In genomic region chr22:38455530-38456271, GRCh38 we compare ENCODE assay signal across 9 cellular contexts. TPM values are rescaled to one million over a fixed set of nuclear protein-coding genes. Genes with fewer than 3 reads are reported as not detected.
A peak's percentile ranks its signal among the peaks of the same experiment; 100 is the strongest.
DNase-seq lines count a peak whose midpoint lies in the region; ATAC-seq, FAIRE-seq and TF ChIP-seq lines count a peak whose summit lies in the region.
"Had no signal": no experiment of that assay in that cellular context is flagged by ENCODE, and none has a peak within 500 bp of the region (broad histone marks: within the 10 kb centered on the region; RNA-seq: fewer than 3 reads in every experiment).

No MANE protein-coding gene starts in this region.

- no peaks in the 10 kb centered on the region for H3K36me3 ChIP-seq in K562 (ENCODE audit: control insufficient read depth, insufficient read depth, low read length)

- H3K27me3 Mint-ChIP-seq in memory B cell, result peaks cover 44% of the 10 kb centered on the region

- ATAC-seq in K562 (peak; percentile 39; the same call in 2 of the 3 replicates), memory B cell (ENCODE audit: low read depth) (no peak), GM19397 (IDR thresholded peaks at IDR 0.05; ENCODE audit: unreplicated experiment) (no peak), GM18861 (IDR thresholded peaks at IDR 0.05; ENCODE audit: unreplicated experiment) (no peak), GM21360 (IDR thresholded peaks at IDR 0.05; ENCODE audit: unreplicated experiment) (no peak), GM18511 (IDR thresholded peaks at IDR 0.05; ENCODE audit: unreplicated experiment) (no peak)

- BruUV-seq in K562 (replicated peaks; lab: Mats Ljungman, UMichigan), result no TSS peak

- peak overlapping the region; percentile 59 for H2AFZ ChIP-seq in K562 (ENCODE audit: low read depth, low read length)

- no peak overlapping the region for H3K27ac Mint-ChIP-seq in memory B cell

- H3K9me3 Mint-ChIP-seq in memory B cell, result no peaks in the 10 kb centered on the region

- peaks cover 0 to 33% of the 10 kb centered on the region in 2 experiments; a peak in 3 of 5 replicates for H3K4me1 ChIP-seq in K562 (replicated peaks in 1 of 2; ENCODE audit: control insufficient read depth in 2 of 2, insufficient read depth in 2 of 2, low read length in 2 of 2)

- no peak for TF ChIP-seq POLR2A in K562 (conservative IDR thresholded peaks at IDR 0.05)

- H3K9me1 ChIP-seq in K562 (ENCODE audit: control insufficient read depth, insufficient read depth, low read length), result no peaks in the 10 kb centered on the region

- in situ Hi-C loops in K562 (cut with MboI), result no loop called here

- peak overlapping the region; percentile 69 for H3K4me3 Mint-ChIP-seq in memory B cell

- H3K9me3 ChIP-seq in AG04450 (ENCODE audit: control insufficient read depth, insufficient read depth, low read length) (no peaks in the 10 kb centered on the region; the same call in 1 of the 2 replicates), K562 (replicated peaks; ENCODE audit: control insufficient read depth, insufficient read depth, low read depth, low read length) (no peaks in the 10 kb centered on the region)

- intact Hi-C loops in K562 (cut with micrococcal nuclease), result no loop called here

- H3K9ac ChIP-seq in K562 (ENCODE audit: insufficient read depth in 1 of 2, low read depth in 2 of 2, low read length in 2 of 2), result peak overlapping the region in 1 of 2 experiments; percentile 91; a peak in 2 of 4 replicates

- WGBS in K562 (ENCODE audit: insufficient coverage, low coverage, missing lambda C conversion rate), result 0% methylated on average over 2 of the region's 90 CpGs

- POLR2A ChIA-PET in AG04450 (lab: Yijun Ruan, JAX) (no interaction called here), K562 (lab: Yijun Ruan, JAX) (no interaction called here)

- FAIRE-seq in K562 (lab: Jason Lieb, UNC), result no peak
- FAIRE-seq: colon had no signal

- peak overlapping the region; percentile 41; the same call in 1 of the 2 replicates for H3K4me2 ChIP-seq in K562 (ENCODE audit: insufficient read depth, low read length)

- 0 out of 2 replicates have a peak, but pooled peaks cover 3% of the 10 kb centered on the region for H4K20me1 ChIP-seq in K562 (replicated peaks; ENCODE audit: control insufficient read depth, insufficient read depth, low read length)

- H3K27ac ChIP-seq in AG04450 (ENCODE audit: low read depth, low read length) (no peak overlapping the region), HL-60 (replicated peaks) (no peak overlapping the region), K562 (ENCODE audit: extremely low read depth, low read depth, low read length) (no peak overlapping the region)

- H3K27me3 ChIP-seq in AG04450 (ENCODE audit: control insufficient read depth, insufficient read depth, low read length) (peaks cover 74% of the 10 kb centered on the region), HL-60 (ENCODE audit: insufficient read depth, poor library complexity, severe bottlenecking) (peaks cover 48% of the 10 kb centered on the region), K562 (ENCODE audit: control insufficient read depth in 2 of 2, insufficient read depth in 2 of 2, low read length in 2 of 2) (no peaks in the 10 kb centered on the region; a peak in 1 of 5 replicates)

- TF ChIP-seq CTCF in AG04450 (IDR thresholded peaks at IDR 0.05; ENCODE audit: low read depth, low read length) (no peak), HL-60 (IDR thresholded peaks at IDR 0.05; ENCODE audit: insufficient read depth, low read length) (no peak), K562 (IDR thresholded peaks at IDR 0.05 in 2 of 3, conservative IDR thresholded peaks at IDR 0.05 in 1 of 3; ENCODE audit: insufficient read depth in 2 of 3, low read depth in 1 of 3, low read length in 3 of 3) (no peak)

- CTCF ChIA-PET in AG04450 (lab: Charles Lee), result no interaction called here
- CTCF ChIA-PET in K562 (lab: Yijun Ruan, JAX; ENCODE audit: low intra/inter-chr PET ratio), result no interaction called here

- no peak for TF ChIP-seq EP300 in K562 (IDR thresholded peaks at IDR 0.05; ENCODE audit: low read length)

- peaks cover 14% of the 10 kb centered on the region for H3K4me1 Mint-ChIP-seq in memory B cell

- H3K4me3 ChIP-seq in AG04450 (ENCODE audit: low read depth, low read length) (peak overlapping the region; percentile 37), HL-60 (replicated peaks; ENCODE audit: insufficient read depth, low read length) (peak overlapping the region; percentile 19; the same call in 1 of the 2 replicates), K562 (peak overlapping the region; percentile 49)

- H3K79me2 ChIP-seq in K562 (ENCODE audit: control insufficient read depth, insufficient read depth, low read length), result no peaks in the 10 kb centered on the region

- DNase-seq in AG04450 (ENCODE audit: low read depth, low spot score) (no peak), HL-60 (ENCODE audit: low read depth in 1 of 2, low spot score in 1 of 2) (no peak), K562 (ENCODE audit: extremely low read depth in 1 of 4, low spot score in 3 of 4) (peak; percentile 58 to 82 (median 80)), memory B cell (ENCODE audit: low spot score in 2 of 2) (no peak)

- no peaks in the 10 kb centered on the region for H3K36me3 Mint-ChIP-seq in memory B cell

- no peak for TF ChIP-seq RAD21 in K562 (CRISPR knock-in tag; conservative IDR thresholded peaks at IDR 0.05 in 1 of 2, IDR thresholded peaks at IDR 0.05 in 1 of 2)

TF ChIP-seq in K562, 482 proteins besides CTCF, POLR2A, EP300 and RAD21 (continues in another document):
- TF ChIP-seq SRSF9 (IDR thresholded peaks at IDR 0.05; ENCODE audit: borderline replicate concordance, low read depth, low read length) (no peak), ARNT (IDR thresholded peaks at IDR 0.05) (no peak), ZNF354B (CRISPR knock-in tag; IDR thresholded peaks at IDR 0.05) (no peak)

RNA-seq across cellular contexts. Expression of gene KCNJ4, which starts 0.7 kb away (rescaled TPM):
- polyA plus RNA-seq in AG04450 (2011; rRNA removed) (not detected in 2 replicates), K562 (2011; rRNA removed) (0.07 and 0.18 TPM in 2 replicates), K562 (2014; fragmentation: Illumina TruSeq; extraction: Trizol) (0.07 and 0.28 TPM in 2 replicates), K562 (2014; fragmentation: Nextera tagmentation; extraction: Ambion mirVana) (not detected), K562 (2014; rRNA removed) (0.20 and 0.27 TPM in 2 replicates)
- not detected in 2 replicates for polyA minus RNA-seq in AG04450 (2011; rRNA and poly(A)+ RNA removed)
- total RNA-seq in K562 (2011; cell fraction: chromatin; rRNA removed; ENCODE audit: low replicate concordance), result 0.23 TPM in 1 of 2 replicates, not detected in the other
- 0.26 and 0.33 TPM in 2 replicates for total RNA-seq in K562 (2011; cell fraction: nucleolus; rRNA removed)
- not detected in 2 replicates for total RNA-seq in K562 (2011; cell fraction: nucleoplasm; rRNA removed)
- total RNA-seq in K562 (2014; rRNA removed) (0.09 and 0.41 TPM in 2 replicates), K562 (2014; rRNA removed; fragmentation: Illumina TruSeq; extraction: Trizol) (not detected in 2 replicates), K562 (2015; rRNA removed; fragmentation: Illumina TruSeq; extraction: Trizol) (not detected in 2 replicates), K562 (2021) (0.13 and 0.55 TPM in 2 replicates)
- 0.13 and 0.24 TPM in 2 replicates for polyA plus RNA-seq in K562 (2011; cell fraction: cytosol; rRNA removed)
- polyA plus RNA-seq in K562 (2011; cell fraction: nucleus; rRNA removed), result 0.10 TPM in 2 replicates
- polyA plus RNA-seq in K562 (2012), result 0.07 and 0.15 TPM in 2 replicates
- 0.09 TPM in 1 of 2 replicates, not detected in the other for polyA minus RNA-seq in K562 (2011; rRNA and poly(A)+ RNA removed)
- 0.38 TPM in 1 of 2 replicates, not detected in the other for polyA minus RNA-seq in K562 (2011; cell fraction: cytosol; rRNA and poly(A)+ RNA removed)
- 0.22 TPM in 1 of 2 replicates, not detected in the other for polyA minus RNA-seq in K562 (2011; cell fraction: nucleus; rRNA and poly(A)+ RNA removed)

RNA-seq across cellular contexts. Expression of gene KDELR3, which starts 12.2 kb away (rescaled TPM):
- polyA plus RNA-seq in AG04450 (2011; rRNA removed), result 223 and 278 TPM in 2 replicates
- 85.4 and 95.8 TPM in 2 replicates for polyA minus RNA-seq in AG04450 (2011; rRNA and poly(A)+ RNA removed)
- total RNA-seq in K562 (2011; cell fraction: chromatin; rRNA removed; ENCODE audit: low replicate concordance), result 28.0 and 28.7 TPM in 2 replicates
- total RNA-seq in K562 (2011; cell fraction: nucleolus; rRNA removed), result 33.2 and 33.5 TPM in 2 replicates
- total RNA-seq in K562 (2011; cell fraction: nucleoplasm; rRNA removed), result 37.2 and 51.0 TPM in 2 replicates
- 8.8 and 10.9 TPM in 2 replicates for total RNA-seq in K562 (2014; rRNA removed)
- 9.6 and 10.8 TPM in 2 replicates for total RNA-seq in K562 (2014; rRNA removed; fragmentation: Illumina TruSeq; extraction: Trizol)
- 7.1 and 7.4 TPM in 2 replicates for total RNA-seq in K562 (2015; rRNA removed; fragmentation: Illumina TruSeq; extraction: Trizol)
- 10.6 and 12.2 TPM in 2 replicates for total RNA-seq in K562 (2021)
- polyA plus RNA-seq in K562 (2011; rRNA removed), result 44.8 and 49.1 TPM in 2 replicates
- polyA plus RNA-seq in K562 (2011; cell fraction: cytosol; rRNA removed), result 32.6 and 47.4 TPM in 2 replicates
- polyA plus RNA-seq in K562 (2011; cell fraction: nucleus; rRNA removed), result 8.3 and 16.8 TPM in 2 replicates
- polyA plus RNA-seq in K562 (2012), result 11.4 and 20.4 TPM in 2 replicates
- polyA plus RNA-seq in K562 (2014; fragmentation: Illumina TruSeq; extraction: Trizol), result 18.7 and 23.6 TPM in 2 replicates
- 1 to 10 TPM; 7.6 to 8.5 TPM for polyA plus RNA-seq in K562 (2014; fragmentation: Nextera tagmentation; extraction: Ambion mirVana)
- polyA plus RNA-seq in K562 (2014; rRNA removed), result 13.7 and 19.7 TPM in 2 replicates
- 21.7 and 25.7 TPM in 2 replicates for polyA minus RNA-seq in K562 (2011; rRNA and poly(A)+ RNA removed)
- 8.5 and 11.5 TPM in 2 replicates for polyA minus RNA-seq in K562 (2011; cell fraction: cytosol; rRNA and poly(A)+ RNA removed)
- polyA minus RNA-seq in K562 (2011; cell fraction: nucleus; rRNA and poly(A)+ RNA removed), result 4.0 and 8.4 TPM in 2 replicates

RNA-seq across cellular contexts. Expression of gene DDX17, which starts 50.4 kb away (rescaled TPM):
- polyA plus RNA-seq in AG04450 (2011; rRNA removed), result 348 and 426 TPM in 2 replicates
- polyA minus RNA-seq in AG04450 (2011; rRNA and poly(A)+ RNA removed), result 503 and 507 TPM in 2 replicates
- total RNA-seq in K562 (2011; cell fraction: chromatin; rRNA removed; ENCODE audit: low replicate concordance), result 606 and 912 TPM in 2 replicates
- total RNA-seq in K562 (2011; cell fraction: nucleolus; rRNA removed), result 357 and 403 TPM in 2 replicates
- total RNA-seq in K562 (2011; cell fraction: nucleoplasm; rRNA removed), result 494 and 663 TPM in 2 replicates
- total RNA-seq in K562 (2014; rRNA removed), result 330 and 355 TPM in 2 replicates
- 165 and 171 TPM in 2 replicates for total RNA-seq in K562 (2014; rRNA removed; fragmentation: Illumina TruSeq; extraction: Trizol)
- total RNA-seq in K562 (2015; rRNA removed; fragmentation: Illumina TruSeq; extraction: Trizol), result 182 and 189 TPM in 2 replicates
- total RNA-seq in K562 (2021), result 216 and 224 TPM in 2 replicates
- 421 and 553 TPM in 2 replicates for polyA plus RNA-seq in K562 (2011; rRNA removed)
- polyA plus RNA-seq in K562 (2011; cell fraction: cytosol; rRNA removed), result 303 and 320 TPM in 2 replicates
- 1,663 and 2,084 TPM in 2 replicates for polyA plus RNA-seq in K562 (2011; cell fraction: nucleus; rRNA removed)
- 105 and 137 TPM in 2 replicates for polyA plus RNA-seq in K562 (2012)
- polyA plus RNA-seq in K562 (2014; fragmentation: Illumina TruSeq; extraction: Trizol), result 160 and 185 TPM in 2 replicates
- 10 to 100 TPM; 17.6 to 66.9 TPM for polyA plus RNA-seq in K562 (2014; fragmentation: Nextera tagmentation; extraction: Ambion mirVana)
- 252 and 270 TPM in 2 replicates for polyA plus RNA-seq in K562 (2014; rRNA removed)
- 387 and 408 TPM in 2 replicates for polyA minus RNA-seq in K562 (2011; rRNA and poly(A)+ RNA removed)
- polyA minus RNA-seq in K562 (2011; cell fraction: cytosol; rRNA and poly(A)+ RNA removed), result 127 and 132 TPM in 2 replicates
- polyA minus RNA-seq in K562 (2011; cell fraction: nucleus; rRNA and poly(A)+ RNA removed), result 457 and 507 TPM in 2 replicates

Comparison
In these comparisons a context has a peak if more than half of its experiments do, and no peak if none do; other contexts are left out.
1. DNase-seq: peak in K562 (4 of 4); none in AG04450 (single experiment), HL-60 (0 of 2) and memory B cell (0 of 2).
2. Peak in every context shown above with its lines, with median percentiles within 50 percentile points of each other: H3K4me3 ChIP-seq.